1 cellular context compared by ENCODE assay signal in genomic region chr2:174436351-174436750, GRCh38.
TF ChIP-seq lines count a peak whose summit lies in the region.

No MANE protein-coding gene starts in this region.

TF ChIP-seq in SK-N-SH, 30 proteins besides CTCF, POLR2A, EP300 and RAD21 (continued from another document):
- TF ChIP-seq FOXM1 (IDR thresholded peaks at IDR 0.05; ENCODE audit: low read depth) (no peak), MEF2A (IDR thresholded peaks at IDR 0.05; ENCODE audit: borderline replicate concordance, low read depth) (no peak), CHD2 (IDR thresholded peaks at IDR 0.05; ENCODE audit: low read length, partially characterized antibody) (no peak), TCF12 (IDR thresholded peaks at IDR 0.05) (no peak), SIN3A (IDR thresholded peaks at IDR 0.05; ENCODE audit: borderline replicate concordance, low read depth, low read length) (no peak), YY1 (IDR thresholded peaks at IDR 0.05; ENCODE audit: low read depth) (no peak), FOXJ3 (CRISPR knock-in tag; IDR thresholded peaks at IDR 0.05) (no peak), PBX3 (IDR thresholded peaks at IDR 0.05) (no peak), NFIC (IDR thresholded peaks at IDR 0.05; ENCODE audit: borderline replicate concordance) (no peak)
- TF ChIP-seq, protein P1, sequence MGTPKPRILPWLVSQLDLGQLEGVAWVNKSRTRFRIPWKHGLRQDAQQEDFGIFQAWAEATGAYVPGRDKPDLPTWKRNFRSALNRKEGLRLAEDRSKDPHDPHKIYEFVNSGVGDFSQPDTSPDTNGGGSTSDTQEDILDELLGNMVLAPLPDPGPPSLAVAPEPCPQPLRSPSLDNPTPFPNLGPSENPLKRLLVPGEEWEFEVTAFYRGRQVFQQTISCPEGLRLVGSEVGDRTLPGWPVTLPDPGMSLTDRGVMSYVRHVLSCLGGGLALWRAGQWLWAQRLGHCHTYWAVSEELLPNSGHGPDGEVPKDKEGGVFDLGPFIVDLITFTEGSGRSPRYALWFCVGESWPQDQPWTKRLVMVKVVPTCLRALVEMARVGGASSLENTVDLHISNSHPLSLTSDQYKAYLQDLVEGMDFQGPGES (IDR thresholded peaks at IDR 0.05; ENCODE audit: low read depth, low read length) = no peak
